ENCODE assay signal across 19 cellular contexts in the genomic region with DNA sequence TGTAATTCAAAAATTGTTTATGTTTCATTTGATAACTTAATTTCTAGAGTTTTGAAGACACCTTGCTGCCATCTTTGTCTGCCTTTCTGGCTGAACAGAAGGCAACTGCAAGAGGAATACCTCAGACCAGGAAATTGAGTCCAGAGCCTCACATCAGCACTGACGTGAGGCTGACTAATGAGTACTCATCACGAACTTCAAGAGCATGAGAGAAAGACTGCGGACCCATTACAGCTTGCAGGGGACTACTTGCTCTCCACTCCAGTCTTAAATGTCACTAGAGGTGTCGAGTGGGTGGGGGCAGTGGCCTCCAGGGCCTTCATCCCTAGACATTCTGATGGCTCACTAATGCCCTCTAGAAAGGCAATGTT.
"Had no signal": no experiment of that assay in that cellular context is flagged by ENCODE, and none has a peak within 500 bp of the region (broad histone marks: within the 10 kb centered on the region; RNA-seq: fewer than 3 reads in every experiment).

No MANE protein-coding gene starts in this region.

- H3K9me3 ChIP-seq: breast epithelium, neutrophil, transverse colon, vagina had no signal

- H2AFZ ChIP-seq: parathyroid adenoma had no signal

- H3K9ac ChIP-seq: parathyroid adenoma had no signal

- H3K4me3 ChIP-seq: breast epithelium, transverse colon, vagina had no signal

- H3K27me3 ChIP-seq: breast epithelium, neutrophil, transverse colon, vagina had no signal

- H3K79me2 ChIP-seq: parathyroid adenoma had no signal

- H3K36me3 ChIP-seq: breast epithelium, neutrophil, transverse colon, vagina had no signal

- DNase-seq: activated naive CD4-positive, alpha-beta T cell treated with anti-CD3 and anti-CD28 coated beads for 36 hours; activated naive CD8-positive, alpha-beta T cell treated with anti-CD3 and anti-CD28 coated beads, Interleukin-2, amount 50 U/mL, for 24 hours; aorta; dermis blood vessel endothelial cell; endodermal cell; erythroblast; hippocampal formation; mammary epithelial cell; natural killer cell; retina; small intestine; stimulated activated naive CD8-positive, alpha-beta T cell treated with anti-CD3 and anti-CD28 coated beads, Interleukin-15, Interleukin-2, amounts not matched to agents 100 U/mL and 50 U/mL, for 24 hours; transverse colon had no signal

- ATAC-seq: left lobe of liver; natural killer cell; stimulated activated naive CD8-positive, alpha-beta T cell treated with anti-CD3 and anti-CD28 coated beads, Interleukin-15, Interleukin-2, amounts not matched to agents 100 U/mL and 50 U/mL, for 24 hours had no signal

- FAIRE-seq: keratinocyte, small intestine had no signal

- H3K4me1 ChIP-seq: breast epithelium, parathyroid adenoma, transverse colon had no signal

- H3K27ac ChIP-seq: breast epithelium, neutrophil, parathyroid adenoma, transverse colon, vagina had no signal
